In the genomic region with DNA sequence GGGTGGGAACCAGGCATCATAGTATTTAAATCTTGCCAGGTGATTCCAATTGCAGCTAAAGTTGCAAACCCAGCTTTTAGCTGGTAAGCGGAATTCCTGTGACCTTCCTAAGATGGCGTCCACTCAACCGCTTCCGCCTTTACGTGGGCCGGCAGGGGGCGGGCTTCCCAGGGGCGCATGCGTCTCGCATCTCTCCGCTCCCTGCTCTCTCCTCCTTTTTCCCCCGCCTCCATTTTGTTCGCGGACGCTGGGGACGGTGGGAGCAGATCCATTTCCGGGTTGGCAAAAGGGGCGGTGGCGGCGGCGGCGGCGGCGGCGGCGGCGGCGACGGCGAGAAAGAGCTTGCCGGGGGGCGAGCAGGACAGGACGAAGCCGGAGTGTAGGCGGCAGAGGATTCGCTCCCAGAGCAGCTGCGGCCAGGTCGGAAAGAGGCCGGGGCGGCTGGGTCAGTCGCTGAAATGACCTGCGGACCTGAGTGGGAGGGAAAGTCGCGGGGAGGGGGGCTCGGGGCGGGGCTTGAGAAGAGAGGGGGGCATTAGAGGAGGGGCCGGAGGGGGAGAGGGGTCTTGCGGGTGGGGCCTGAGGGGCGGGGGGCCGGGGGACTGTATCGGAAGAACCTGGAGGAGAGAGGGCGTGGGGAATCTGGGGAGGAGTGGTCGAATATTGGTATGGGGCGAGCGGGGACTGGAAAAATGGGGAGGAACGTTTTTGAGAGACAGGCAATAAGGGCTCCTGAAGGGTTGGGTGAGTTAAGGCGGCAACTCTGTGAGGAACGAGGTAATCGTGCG, we compare ENCODE assay signal across 1 cellular context.
TF ChIP-seq lines count a peak whose summit lies in the region.

A gene with protein sequence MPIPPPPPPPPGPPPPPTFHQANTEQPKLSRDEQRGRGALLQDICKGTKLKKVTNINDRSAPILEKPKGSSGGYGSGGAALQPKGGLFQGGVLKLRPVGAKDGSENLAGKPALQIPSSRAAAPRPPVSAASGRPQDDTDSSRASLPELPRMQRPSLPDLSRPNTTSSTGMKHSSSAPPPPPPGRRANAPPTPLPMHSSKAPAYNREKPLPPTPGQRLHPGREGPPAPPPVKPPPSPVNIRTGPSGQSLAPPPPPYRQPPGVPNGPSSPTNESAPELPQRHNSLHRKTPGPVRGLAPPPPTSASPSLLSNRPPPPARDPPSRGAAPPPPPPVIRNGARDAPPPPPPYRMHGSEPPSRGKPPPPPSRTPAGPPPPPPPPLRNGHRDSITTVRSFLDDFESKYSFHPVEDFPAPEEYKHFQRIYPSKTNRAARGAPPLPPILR (plus strand): TSS at position 232 of the 788 bp plus-strand sequence. CDS start 37,156 bp downstream, outside the sequence.

TF ChIP-seq in GM12878, 131 proteins besides CTCF, POLR2A, EP300 and RAD21 (continued from another document):
- TF ChIP-seq ZBTB33 (IDR thresholded peaks at IDR 0.05) (no peak), POLR2AphosphoS5 (IDR thresholded peaks at IDR 0.05; ENCODE audit: low read length) (peak; percentile 67), SPI1 (IDR thresholded peaks at IDR 0.05; ENCODE audit: borderline replicate concordance, insufficient read depth, low read depth, low read length) (peak; percentile 37; the same call in 1 of the 2 replicates), FOXM1 (IDR thresholded peaks at IDR 0.05; ENCODE audit: low read depth, low read length) (no peak), MLLT1 (IDR thresholded peaks at IDR 0.05) (no peak), MYB (IDR thresholded peaks at IDR 0.05; ENCODE audit: borderline replicate concordance, low read depth, low read length) (no peak), CHD1 (IDR thresholded peaks at IDR 0.05; ENCODE audit: low read depth, low read length) (no peak), NFYA (IDR thresholded peaks at IDR 0.05; ENCODE audit: borderline replicate concordance, low read depth, low read length) (no peak), SRF (IDR thresholded peaks at IDR 0.05; ENCODE audit: low read depth in 2 of 2, low read length in 2 of 2) (no peak)
